In genomic region chr22:35472488-35472887, GRCh38 we compare ENCODE assay signal across 27 cellular contexts.
"Had no signal": no experiment of that assay in that cellular context is flagged by ENCODE, and none has a peak within 500 bp of the region (broad histone marks: within the 10 kb centered on the region; RNA-seq: fewer than 3 reads in every experiment).

No MANE protein-coding gene starts in this region.

- H3K9me3 ChIP-seq: adrenal gland, Peyer's patch had no signal

- H3K4me1 Mint-ChIP-seq: activated CD4-positive, alpha-beta T cell treated with anti-CD3 and anti-CD28 coated beads, Interleukin-2, amount 10 ng/mL, durations not matched to agents 24 days and 14 days; activated CD8-positive, alpha-beta memory T cell treated with anti-CD3 and anti-CD28 coated beads, Interleukin-2, amount 10 ng/mL, durations not matched to agents 7 days and 5 days; activated naive CD8-positive, alpha-beta T cell treated with anti-CD3 and anti-CD28 coated beads, Interleukin-2, amount 10 ng/mL, durations not matched to agents 7 days and 5 days; activated T-helper 17 cell treated with anti-CD3 and anti-CD28 coated beads, Interleukin-2, amount 50 U/mL, for 72 hours had no signal

- ATAC-seq: activated CD8-positive, alpha-beta memory T cell treated with anti-CD3 and anti-CD28 coated beads, Interleukin-2, amount 10 ng/mL, durations not matched to agents 7 days and 5 days; activated T-helper 17 cell treated with anti-CD3 and anti-CD28 coated beads, Interleukin-2, amount 50 U/mL, for 72 hours; SK-N-SH treated with all-trans-retinoic acid at 6 μM for 48 hours; WTC11 had no signal

- H3K27me3 Mint-ChIP-seq: activated CD4-positive, alpha-beta T cell treated with anti-CD3 and anti-CD28 coated beads, Interleukin-2, amount 10 ng/mL, durations not matched to agents 24 days and 14 days; activated CD8-positive, alpha-beta memory T cell treated with anti-CD3 and anti-CD28 coated beads, Interleukin-2, amount 10 ng/mL, durations not matched to agents 7 days and 5 days; activated T-helper 17 cell treated with anti-CD3 and anti-CD28 coated beads, Interleukin-2, amount 50 U/mL, for 72 hours had no signal

- H3K4me3 ChIP-seq: adrenal gland, Peyer's patch, SJSA1 had no signal

- H3K27me3 ChIP-seq: adrenal gland, Peyer's patch, SJSA1 had no signal

- DNase-seq: activated CD4-positive, alpha-beta T cell treated with anti-CD3 and anti-CD28 coated beads, Interleukin-2, amount 10 ng/mL, durations not matched to agents 24 days and 14 days; activated CD4-positive, alpha-beta T cell treated with anti-CD3 and anti-CD28 coated beads, Interleukin-2, amount 50 U/mL, for 48 hours; activated CD4-positive, CD25-positive, alpha-beta regulatory T cell treated with anti-CD3 and anti-CD28 coated beads, Interleukin-2, amount 50 U/mL, for 72 hours; activated CD8-positive, alpha-beta memory T cell treated with anti-CD3 and anti-CD28 coated beads, Interleukin-2, amount 10 ng/mL, durations not matched to agents 7 days and 5 days; activated gamma-delta T cell treated with Interleukin-2 at 50 U/mL for 16 hours; activated naive CD4-positive, alpha-beta T cell treated with anti-CD3 and anti-CD28 coated beads, Interleukin-2, amount 50 U/mL, for 16 hours; activated naive CD8-positive, alpha-beta T cell treated with anti-CD3 and anti-CD28 coated beads, Interleukin-2, amount 10 ng/mL, durations not matched to agents 7 days and 5 days; activated T-cell treated with anti-CD3 and anti-CD28 coated beads, Interleukin-2, amount 50 U/mL, for 48 hours; anterior cingulate cortex; central memory CD4-positive, alpha-beta T cell; Karpas-422; MM.1S; NCI-H1105; NCI-H1436; NCI-H1694 treated with DMSO at 0.1 percent for 48 hours; NCI-H2081; NCI-H510A treated with DMSO at 0.1 percent for 48 hours; NCI-H69; NK-92 treated with Interleukin-12 subunit alpha and Interleukin-12 subunit beta, amount 100 ng/mL, for 24 hours; Peyer's patch; SHP77; SW 1271 had no signal

- H3K27ac Mint-ChIP-seq: activated CD4-positive, alpha-beta T cell treated with anti-CD3 and anti-CD28 coated beads, Interleukin-2, amount 10 ng/mL, durations not matched to agents 24 days and 14 days; activated CD8-positive, alpha-beta memory T cell treated with anti-CD3 and anti-CD28 coated beads, Interleukin-2, amount 10 ng/mL, durations not matched to agents 7 days and 5 days; activated naive CD8-positive, alpha-beta T cell treated with anti-CD3 and anti-CD28 coated beads, Interleukin-2, amount 10 ng/mL, durations not matched to agents 7 days and 5 days; WTC11 had no signal

- H3K4me3 Mint-ChIP-seq: activated CD4-positive, alpha-beta T cell treated with anti-CD3 and anti-CD28 coated beads, Interleukin-2, amount 10 ng/mL, durations not matched to agents 24 days and 14 days; activated CD8-positive, alpha-beta memory T cell treated with anti-CD3 and anti-CD28 coated beads, Interleukin-2, amount 10 ng/mL, durations not matched to agents 7 days and 5 days; activated naive CD8-positive, alpha-beta T cell treated with anti-CD3 and anti-CD28 coated beads, Interleukin-2, amount 10 ng/mL, durations not matched to agents 7 days and 5 days; activated T-helper 17 cell treated with anti-CD3 and anti-CD28 coated beads, Interleukin-2, amount 50 U/mL, for 72 hours; WTC11 had no signal

- H3K27ac ChIP-seq: Peyer's patch, SJSA1 had no signal

- H3K36me3 ChIP-seq: adrenal gland, Peyer's patch, SJSA1 had no signal
